16 cellular contexts compared by ENCODE assay signal in genomic region chr20:47126374-47126705, GRCh38.
A peak's percentile ranks its signal among the peaks of the same experiment; 100 is the strongest.
DNase-seq lines count a peak whose midpoint lies in the region; ATAC-seq and TF ChIP-seq lines count a peak whose summit lies in the region.
"Had no signal": no experiment of that assay in that cellular context is flagged by ENCODE, and none has a peak within 500 bp of the region (broad histone marks: within the 10 kb centered on the region; RNA-seq: fewer than 3 reads in every experiment).

No MANE protein-coding gene starts in this region.

- peak; percentile 6 for ATAC-seq in left ventricle myocardium superior
- no peak for ATAC-seq in HG02642 (IDR thresholded peaks at IDR 0.05; ENCODE audit: poor library complexity, unreplicated experiment)
- ATAC-seq: naive thymus-derived CD4-positive, alpha-beta T cell had no signal

- peak overlapping the region in 1 of 3 donors; percentile 8 for H3K4me3 ChIP-seq in breast epithelium

- H3K4me1 Mint-ChIP-seq in nephron, result peaks cover 48% of the 10 kb centered on the region
- H3K4me1 Mint-ChIP-seq: activated naive CD4-positive, alpha-beta T cell treated with anti-CD3 and anti-CD28 coated beads, Interleukin-2, amount 50 U/mL, for 24 hours; central memory CD8-positive, alpha-beta T cell had no signal

- H3K27me3 Mint-ChIP-seq in nephron (ENCODE audit: low read depth), result peaks cover 2% of the 10 kb centered on the region

- H3K27ac Mint-ChIP-seq in nephron, result peak overlapping the region; percentile 83 to 91 (median 90)
- H3K27ac Mint-ChIP-seq: activated B cell treated with CpG ODN at 0.5 μM for 24 hours; activated naive CD4-positive, alpha-beta T cell treated with anti-CD3 and anti-CD28 coated beads, Interleukin-2, amount 50 U/mL, for 24 hours; naive thymus-derived CD4-positive, alpha-beta T cell had no signal

- peak overlapping the region in 1 of 3 experiments; percentile 27 for H3K4me3 Mint-ChIP-seq in nephron
- H3K4me3 Mint-ChIP-seq: activated B cell treated with CpG ODN at 0.5 μM for 24 hours; activated naive CD4-positive, alpha-beta T cell treated with anti-CD3 and anti-CD28 coated beads, Interleukin-2, amount 50 U/mL, for 24 hours; central memory CD8-positive, alpha-beta T cell; naive thymus-derived CD4-positive, alpha-beta T cell had no signal

- intact Hi-C loops in left ventricle myocardium superior (cut with micrococcal nuclease), result no loop called here
- intact Hi-C loops in cardiac septum (cut with DNase I), result no loop called here
- intact Hi-C loops in breast epithelium (cut with DNase I; ENCODE audit: low total_unique reads), result no loop called here

- TF ChIP-seq CTCF in breast epithelium (IDR thresholded peaks at IDR 0.05) (no peak), nephron (IDR thresholded peaks at IDR 0.05; ENCODE audit: unreplicated experiment in 3 of 3) (no peak)

- peaks cover 10 to 15% of the 10 kb centered on the region in 2 donors for H3K4me1 ChIP-seq in breast epithelium

- no peak for DNase-seq in left ventricle myocardium superior
- no peak for DNase-seq in cardiac septum (ENCODE audit: low spot score)
- DNase-seq in breast epithelium (ENCODE audit: low spot score in 2 of 2), result peak in 1 of 2 donors; percentile 40
- no peak for DNase-seq in NCI-H187 (lab: John Stamatoyannopoulos, UW)
- no peak for DNase-seq in foreskin melanocyte
- DNase-seq in stimulated activated CD4-positive, alpha-beta T cell treated with anti-CD3 and anti-CD28 coated beads, Interleukin-15, amount 100 ng/mL, for 24 hours, result no peak
- DNase-seq: activated B cell treated with CpG ODN at 0.5 μM for 24 hours; hypothalamus; naive thymus-derived CD4-positive, alpha-beta T cell; NCI-H2029; substantia nigra had no signal

- H3K27me3 ChIP-seq in breast epithelium, result no peaks in the 10 kb centered on the region

- TF ChIP-seq POLR2A in breast epithelium (IDR thresholded peaks at IDR 0.05), result no peak

- H3K9me3 ChIP-seq in breast epithelium, result no peaks in the 10 kb centered on the region

- no peaks in the 10 kb centered on the region for H3K36me3 Mint-ChIP-seq in nephron (ENCODE audit: low read depth)
- H3K36me3 Mint-ChIP-seq: activated naive CD4-positive, alpha-beta T cell treated with anti-CD3 and anti-CD28 coated beads, Interleukin-2, amount 50 U/mL, for 24 hours; naive thymus-derived CD4-positive, alpha-beta T cell had no signal

- no peaks in the 10 kb centered on the region for H3K9me3 Mint-ChIP-seq in nephron
- H3K9me3 Mint-ChIP-seq: activated B cell treated with CpG ODN at 0.5 μM for 24 hours; activated naive CD4-positive, alpha-beta T cell treated with anti-CD3 and anti-CD28 coated beads, Interleukin-2, amount 50 U/mL, for 24 hours; central memory CD8-positive, alpha-beta T cell had no signal

- H3K27ac ChIP-seq in breast epithelium, result peak overlapping the region; percentile 91 to 92
- H3K27ac ChIP-seq: KMS-11 had no signal

- H3K36me3 ChIP-seq in breast epithelium, result no peaks in the 10 kb centered on the region
